ENCODE assay signal across 8 cellular contexts in genomic region chr1:245155186-245156040, GRCh38. TPM values are rescaled to one million over a fixed set of nuclear protein-coding genes. Genes with fewer than 3 reads are reported as not detected.
DNase-seq lines count a peak whose midpoint lies in the region; ATAC-seq and TF ChIP-seq lines count a peak whose summit lies in the region.

No MANE protein-coding gene starts in this region.

- TF ChIP-seq CTCF in brain microvascular endothelial cell (IDR thresholded peaks at IDR 0.05; ENCODE audit: low read depth, low read length, missing control alignments) (peak; percentile 39), suprapubic skin (IDR thresholded peaks at IDR 0.05) (no peak)

- H3K4me3 ChIP-seq in brain microvascular endothelial cell (ENCODE audit: low read depth, low read length) = peak overlapping the region; percentile 78
- H3K4me3 ChIP-seq in suprapubic skin = peak overlapping the region; percentile 67

- no peaks in the 10 kb centered on the region for H3K27me3 ChIP-seq in brain microvascular endothelial cell (replicated peaks)
- peaks cover 43% of the 10 kb centered on the region for H3K27me3 ChIP-seq in suprapubic skin

- H3K4me1 ChIP-seq in suprapubic skin = peaks cover 43% of the 10 kb centered on the region

- in situ Hi-C loops in brain microvascular endothelial cell (cut with HindIII; ENCODE audit: low pct_ligation_motif_present, low sequenced_read_pairs) = no loop called here

- no peaks in the 10 kb centered on the region for H3K9me3 ChIP-seq in suprapubic skin

- peak; percentile 4 for DNase-seq in stimulated activated CD4-positive, alpha-beta T cell treated with anti-CD3 and anti-CD28 coated beads, Interleukin-12 subunit alpha, Interleukin-12 subunit beta, amount 100 ng/mL, for 4 hours
- DNase-seq in stimulated activated CD4-positive, alpha-beta T cell treated with anti-CD3 and anti-CD28 coated beads, Interleukin-4, amount 100 ng/mL, for 4 hours = no peak
- DNase-seq in NCI-H82 (lab: John Stamatoyannopoulos, UW) (peak; percentile 78), brain microvascular endothelial cell (no peak), kidney tubule cell (ENCODE audit: low spot score) (peak; percentile 47), suprapubic skin (ENCODE audit: low spot score in 2 of 2) (no peak), HT-29 (ENCODE audit: low spot score) (no peak)

- ATAC-seq in GM18502 (IDR thresholded peaks at IDR 0.05; ENCODE audit: poor library complexity, unreplicated experiment) = no peak

- no peak for TF ChIP-seq POLR2A in suprapubic skin (IDR thresholded peaks at IDR 0.05)

- H3K27ac ChIP-seq in brain microvascular endothelial cell = no peak overlapping the region
- no peak overlapping the region for H3K27ac ChIP-seq in suprapubic skin

- WGBS in suprapubic skin = 2% methylated on average over 54 of the region's 59 CpGs

- TF ChIP-seq EP300 in suprapubic skin (IDR thresholded peaks at IDR 0.05) = no peak

- no peaks in the 10 kb centered on the region for H3K36me3 ChIP-seq in brain microvascular endothelial cell (replicated peaks)
- H3K36me3 ChIP-seq in suprapubic skin = no peaks in the 10 kb centered on the region

RNA-seq across cellular contexts. Expression of gene KIF26B, which starts 0.6 kb away (rescaled TPM):
- total RNA-seq in suprapubic skin = 1 to 10 TPM; 3.6 to 7.0 (median 5.2) TPM
- total RNA-seq in HT-29 (2014; rRNA removed; shearing (Covaris generic)) = 0.74 and 0.76 TPM in 2 replicates

Comparison
In these comparisons a context has a peak if more than half of its experiments do, and no peak if none do; other contexts are left out.
1. DNase-seq: peak in stimulated activated CD4-positive, alpha-beta T cell treated with anti-CD3 and anti-CD28 coated beads, Interleukin-12 subunit alpha, Interleukin-12 subunit beta, amount 100 ng/mL, for 4 hours (single experiment), NCI-H82 (single experiment) and kidney tubule cell (single experiment); none in stimulated activated CD4-positive, alpha-beta T cell treated with anti-CD3 and anti-CD28 coated beads, Interleukin-4, amount 100 ng/mL, for 4 hours (0 of 2), brain microvascular endothelial cell (single experiment), suprapubic skin (0 of 2) and HT-29 (single experiment).